ENCODE assay signal across 26 cellular contexts in genomic region chr2:98932778-98933343, GRCh38.
"Had no signal": no experiment of that assay in that cellular context is flagged by ENCODE, and none has a peak within 500 bp of the region (broad histone marks: within the 10 kb centered on the region; RNA-seq: fewer than 3 reads in every experiment).

No MANE protein-coding gene starts in this region.

- DNase-seq: activated CD4-positive, alpha-beta T cell treated with anti-CD3 and anti-CD28 coated beads, Interleukin-2, amount 10 ng/mL, durations not matched to agents 7 days and 5 days; activated CD8-positive, alpha-beta T cell treated with anti-CD3 and anti-CD28 coated beads for 36 hours; activated gamma-delta T cell treated with Interleukin-2 at 50 U/mL for 16 hours; activated T-cell treated with anti-CD3 and anti-CD28 coated beads, Interleukin-2, amount 50 U/mL, for 1 hour; aorta; effector memory CD8-positive, alpha-beta T cell; glutamatergic neuron; hippocampal formation; kidney glomerular epithelial cell; left lung; naive B cell; nucleus accumbens; small intestine; stimulated activated CD4-positive, alpha-beta T cell treated with anti-CD3 and anti-CD28 coated beads, Interleukin-2, amount 100 ng/mL, for 24 hours; stimulated activated naive CD8-positive, alpha-beta T cell treated with anti-CD3 and anti-CD28 coated beads, Interleukin-15, amount 100 ng/mL, for 72 hours; uterus had no signal

- H3K36me3 Mint-ChIP-seq: activated naive CD4-positive, alpha-beta T cell treated with anti-CD3 and anti-CD28 coated beads, Interleukin-2, amount 50 U/mL, for 72 hours; brain; naive B cell; stimulated activated effector memory CD8-positive, alpha-beta T cell treated with anti-CD3 and anti-CD28 coated beads, Interleukin-12 subunit alpha, Interleukin-12 subunit beta, amount 100 ng/mL, for 72 hours had no signal

- H3K9me3 Mint-ChIP-seq: activated CD4-positive, alpha-beta T cell treated with anti-CD3 and anti-CD28 coated beads, Interleukin-2, amount 10 ng/mL, durations not matched to agents 7 days and 5 days; activated CD8-positive, alpha-beta T cell treated with anti-CD3 and anti-CD28 coated beads for 36 hours; activated naive CD4-positive, alpha-beta T cell treated with anti-CD3 and anti-CD28 coated beads, Interleukin-2, amount 50 U/mL, for 72 hours; brain; effector memory CD8-positive, alpha-beta T cell; naive B cell; stimulated activated effector memory CD8-positive, alpha-beta T cell treated with anti-CD3 and anti-CD28 coated beads, Interleukin-12 subunit alpha, Interleukin-12 subunit beta, amount 100 ng/mL, for 72 hours; stimulated activated naive CD8-positive, alpha-beta T cell treated with anti-CD3 and anti-CD28 coated beads, Interleukin-15, amount 100 ng/mL, for 72 hours had no signal

- ATAC-seq: activated CD4-positive, CD25-positive, alpha-beta regulatory T cell treated with anti-CD3 and anti-CD28 coated beads, Interleukin-2, amount 50 U/mL, for 24 hours; activated CD8-positive, alpha-beta T cell treated with anti-CD3 and anti-CD28 coated beads for 36 hours; activated naive CD4-positive, alpha-beta T cell treated with anti-CD3 and anti-CD28 coated beads, Interleukin-2, amount 50 U/mL, for 72 hours; effector memory CD8-positive, alpha-beta T cell; left lung; sciatic nerve; stimulated activated effector memory CD8-positive, alpha-beta T cell treated with anti-CD3 and anti-CD28 coated beads, Interleukin-12 subunit alpha, Interleukin-12 subunit beta, amount 100 ng/mL, for 72 hours; stimulated activated naive CD8-positive, alpha-beta T cell treated with anti-CD3 and anti-CD28 coated beads, Interleukin-15, amount 100 ng/mL, for 72 hours had no signal

- H3K27ac Mint-ChIP-seq: activated CD4-positive, alpha-beta T cell treated with anti-CD3 and anti-CD28 coated beads, Interleukin-2, amount 10 ng/mL, durations not matched to agents 7 days and 5 days; activated CD8-positive, alpha-beta T cell treated with anti-CD3 and anti-CD28 coated beads for 36 hours; activated naive CD4-positive, alpha-beta T cell treated with anti-CD3 and anti-CD28 coated beads, Interleukin-2, amount 50 U/mL, for 72 hours; brain; effector memory CD8-positive, alpha-beta T cell; naive B cell; stimulated activated effector memory CD8-positive, alpha-beta T cell treated with anti-CD3 and anti-CD28 coated beads, Interleukin-12 subunit alpha, Interleukin-12 subunit beta, amount 100 ng/mL, for 72 hours had no signal

- H3K36me3 ChIP-seq: esophagus muscularis mucosa, left lung, tibial nerve, uterus had no signal

- FAIRE-seq: frontal cortex, small intestine had no signal

- H3K9me3 ChIP-seq: esophagus muscularis mucosa, left lung, tibial nerve, uterus had no signal

- H3K27me3 ChIP-seq: uterus had no signal

- H3K4me3 Mint-ChIP-seq: activated CD4-positive, alpha-beta T cell treated with anti-CD3 and anti-CD28 coated beads, Interleukin-2, amount 10 ng/mL, durations not matched to agents 7 days and 5 days; activated CD8-positive, alpha-beta T cell treated with anti-CD3 and anti-CD28 coated beads for 36 hours; effector memory CD8-positive, alpha-beta T cell; naive B cell; stimulated activated effector memory CD8-positive, alpha-beta T cell treated with anti-CD3 and anti-CD28 coated beads, Interleukin-12 subunit alpha, Interleukin-12 subunit beta, amount 100 ng/mL, for 72 hours; stimulated activated naive CD8-positive, alpha-beta T cell treated with anti-CD3 and anti-CD28 coated beads, Interleukin-15, amount 100 ng/mL, for 72 hours had no signal

- H3K4me1 ChIP-seq: uterus had no signal

- H3K4me3 ChIP-seq: esophagus muscularis mucosa, left lung, lung, tibial nerve, uterus had no signal

- H3K27ac ChIP-seq: esophagus muscularis mucosa, left lung, tibial nerve, uterus, VCaP had no signal
